Comparison of ENCODE assay signal across 8 cellular contexts in genomic region chr15:22979699-22980188, GRCh38. TPM values are rescaled to one million over a fixed set of nuclear protein-coding genes. Genes with fewer than 3 reads are reported as not detected.
DNase-seq lines count a peak whose midpoint lies in the region; ATAC-seq, FAIRE-seq and TF ChIP-seq lines count a peak whose summit lies in the region.

No MANE protein-coding gene starts in this region.

- peak overlapping the region; percentile 96 for H3K4me3 Mint-ChIP-seq in stimulated activated naive CD8-positive, alpha-beta T cell treated with anti-CD3 and anti-CD28 coated beads, Interleukin-15, Interleukin-2, amounts not matched to agents 100 ng/mL and 50 ng/mL, for 24 hours

- H3K9me2 ChIP-seq in DOHH2 (replicated peaks; ENCODE audit: control insufficient read depth, low read length) = no peaks in the 10 kb centered on the region

- no peak for FAIRE-seq in bronchial epithelial cell (lab: Jason Lieb, UNC)

- peak overlapping the region; percentile 78 for H3K27ac Mint-ChIP-seq in stimulated activated naive CD8-positive, alpha-beta T cell treated with anti-CD3 and anti-CD28 coated beads, Interleukin-15, Interleukin-2, amounts not matched to agents 100 ng/mL and 50 ng/mL, for 24 hours

- DNase-seq in bronchial epithelial cell (ENCODE audit: low read depth) (peak; percentile 11), kidney epithelial cell (ENCODE audit: low read depth) (no peak), SKM-1 (lab: John Stamatoyannopoulos, UW; ENCODE audit: unreplicated experiment) (no peak), DMS153 treated with DMSO at 0.1 percent for 48 hours (lab: John Stamatoyannopoulos, UW; ENCODE audit: unreplicated experiment) (no peak)

- H3K27me3 ChIP-seq in DOHH2 (ENCODE audit: control insufficient read depth, low read length) (peaks cover 28% of the 10 kb centered on the region), OCI-LY3 (ENCODE audit: low read depth, low read length) (peaks cover 4% of the 10 kb centered on the region; the same call in 1 of the 2 replicates), bronchial epithelial cell (ENCODE audit: control insufficient read depth, insufficient read depth, low read length) (no peaks in the 10 kb centered on the region), kidney epithelial cell (ENCODE audit: control insufficient read depth, insufficient read depth, low read length) (no peaks in the 10 kb centered on the region)

- H4K20me1 ChIP-seq in DOHH2 (ENCODE audit: control insufficient read depth, insufficient read depth, low read depth, low read length) (no peaks in the 10 kb centered on the region), OCI-LY3 (ENCODE audit: insufficient read depth, low read length) (peaks cover 7% of the 10 kb centered on the region)

- no peak overlapping the region for H3K27ac ChIP-seq in DOHH2 (ENCODE audit: low read depth, low read length)
- no peak overlapping the region for H3K27ac ChIP-seq in OCI-LY3 (ENCODE audit: low read length)

- H3K36me3 Mint-ChIP-seq in stimulated activated naive CD8-positive, alpha-beta T cell treated with anti-CD3 and anti-CD28 coated beads, Interleukin-15, Interleukin-2, amounts not matched to agents 100 ng/mL and 50 ng/mL, for 24 hours (ENCODE audit: low read depth) = no peaks in the 10 kb centered on the region

- H3K9ac ChIP-seq in OCI-LY3 (ENCODE audit: low read length) = peak overlapping the region; percentile 74

- TF ChIP-seq CTCF in DOHH2 (IDR thresholded peaks at IDR 0.05; ENCODE audit: low read depth, low read length, poor library complexity, severe bottlenecking) (no peak), OCI-LY3 (IDR thresholded peaks at IDR 0.05; ENCODE audit: low read depth, low read length) (no peak), bronchial epithelial cell (IDR thresholded peaks at IDR 0.05; ENCODE audit: insufficient read depth, low read length, severe bottlenecking) (no peak), kidney epithelial cell (IDR thresholded peaks at IDR 0.05; ENCODE audit: insufficient read depth, low read length, poor library complexity, severe bottlenecking) (no peak)

- ATAC-seq in GM21723 (IDR thresholded peaks at IDR 0.05; ENCODE audit: unreplicated experiment) = peak; percentile 21

- no peaks in the 10 kb centered on the region for H3K9me3 Mint-ChIP-seq in stimulated activated naive CD8-positive, alpha-beta T cell treated with anti-CD3 and anti-CD28 coated beads, Interleukin-15, Interleukin-2, amounts not matched to agents 100 ng/mL and 50 ng/mL, for 24 hours

- H3K4me3 ChIP-seq in DOHH2 (ENCODE audit: low read length) (peak overlapping the region; percentile 41; the same call in 1 of the 2 replicates), OCI-LY3 (ENCODE audit: low read length) (peak overlapping the region; percentile 84), bronchial epithelial cell (ENCODE audit: low read depth, low read length) (peak overlapping the region; percentile 96), kidney epithelial cell (ENCODE audit: low read depth, low read length) (peak overlapping the region; percentile 84)

- peak overlapping the region; percentile 78 for H2AFZ ChIP-seq in OCI-LY3 (ENCODE audit: low read depth, low read length)

- H3K79me2 ChIP-seq in DOHH2 (ENCODE audit: control insufficient read depth, low read length) (no peaks in the 10 kb centered on the region), OCI-LY3 (ENCODE audit: low read length) (no peaks in the 10 kb centered on the region; the same call in none of the 2 replicates)

- H3K9me3 ChIP-seq in DOHH2 (ENCODE audit: control insufficient read depth, insufficient read depth, low read length) (no peaks in the 10 kb centered on the region), OCI-LY3 (ENCODE audit: insufficient read depth, low read length) (no peaks in the 10 kb centered on the region)

- H3K36me3 ChIP-seq in DOHH2 (ENCODE audit: control insufficient read depth, low read length) = no peaks in the 10 kb centered on the region
- H3K36me3 ChIP-seq in OCI-LY3 (replicated peaks; ENCODE audit: low read depth, low read length) = no peaks in the 10 kb centered on the region
- no peaks in the 10 kb centered on the region for H3K36me3 ChIP-seq in bronchial epithelial cell (ENCODE audit: control insufficient read depth, insufficient read depth, low read length)
- no peaks in the 10 kb centered on the region for H3K36me3 ChIP-seq in kidney epithelial cell (ENCODE audit: control insufficient read depth, insufficient read depth, low read length)

- no peaks in the 10 kb centered on the region for H3F3A ChIP-seq in DOHH2 (ENCODE audit: control insufficient read depth, insufficient read depth)

- peak overlapping the region; percentile 35; the same call in 1 of the 2 replicates for H3K4me2 ChIP-seq in DOHH2 (ENCODE audit: low read length)
- H3K4me2 ChIP-seq in OCI-LY3 (ENCODE audit: low read length) = peak overlapping the region; percentile 89

- peaks cover 4% of the 10 kb centered on the region; the same call in 1 of the 2 replicates for H3K4me1 ChIP-seq in DOHH2 (ENCODE audit: control insufficient read depth, low read length)
- H3K4me1 ChIP-seq in OCI-LY3 (ENCODE audit: low read length) = peaks cover 9% of the 10 kb centered on the region

- peaks cover 12% of the 10 kb centered on the region for H3K4me1 Mint-ChIP-seq in stimulated activated naive CD8-positive, alpha-beta T cell treated with anti-CD3 and anti-CD28 coated beads, Interleukin-15, Interleukin-2, amounts not matched to agents 100 ng/mL and 50 ng/mL, for 24 hours (ENCODE audit: low read depth)

- H3K27me3 Mint-ChIP-seq in stimulated activated naive CD8-positive, alpha-beta T cell treated with anti-CD3 and anti-CD28 coated beads, Interleukin-15, Interleukin-2, amounts not matched to agents 100 ng/mL and 50 ng/mL, for 24 hours = peaks cover 20% of the 10 kb centered on the region

RNA-seq across cellular contexts. Expression of gene CYFIP1, which starts 0.4 kb away (rescaled TPM):
- total RNA-seq in bronchial epithelial cell (59.5 and 61.4 TPM in 2 replicates), kidney epithelial cell (110 and 120 TPM in 2 replicates)

RNA-seq across cellular contexts. Expression of gene TUBGCP5, which starts 59.6 kb away (rescaled TPM):
- total RNA-seq in bronchial epithelial cell (12.9 and 18.9 TPM in 2 replicates), kidney epithelial cell (12.1 and 16.2 TPM in 2 replicates)

Comparison
In these comparisons a context has a peak if more than half of its experiments do, and no peak if none do; other contexts are left out.
1. H3K4me3 ChIP-seq: peak in every context shown above with its lines; median percentile 96 in bronchial epithelial cell; 84 in OCI-LY3; 84 in kidney epithelial cell; 41 in DOHH2.